8 cellular contexts compared by ENCODE assay signal in the genomic region with DNA sequence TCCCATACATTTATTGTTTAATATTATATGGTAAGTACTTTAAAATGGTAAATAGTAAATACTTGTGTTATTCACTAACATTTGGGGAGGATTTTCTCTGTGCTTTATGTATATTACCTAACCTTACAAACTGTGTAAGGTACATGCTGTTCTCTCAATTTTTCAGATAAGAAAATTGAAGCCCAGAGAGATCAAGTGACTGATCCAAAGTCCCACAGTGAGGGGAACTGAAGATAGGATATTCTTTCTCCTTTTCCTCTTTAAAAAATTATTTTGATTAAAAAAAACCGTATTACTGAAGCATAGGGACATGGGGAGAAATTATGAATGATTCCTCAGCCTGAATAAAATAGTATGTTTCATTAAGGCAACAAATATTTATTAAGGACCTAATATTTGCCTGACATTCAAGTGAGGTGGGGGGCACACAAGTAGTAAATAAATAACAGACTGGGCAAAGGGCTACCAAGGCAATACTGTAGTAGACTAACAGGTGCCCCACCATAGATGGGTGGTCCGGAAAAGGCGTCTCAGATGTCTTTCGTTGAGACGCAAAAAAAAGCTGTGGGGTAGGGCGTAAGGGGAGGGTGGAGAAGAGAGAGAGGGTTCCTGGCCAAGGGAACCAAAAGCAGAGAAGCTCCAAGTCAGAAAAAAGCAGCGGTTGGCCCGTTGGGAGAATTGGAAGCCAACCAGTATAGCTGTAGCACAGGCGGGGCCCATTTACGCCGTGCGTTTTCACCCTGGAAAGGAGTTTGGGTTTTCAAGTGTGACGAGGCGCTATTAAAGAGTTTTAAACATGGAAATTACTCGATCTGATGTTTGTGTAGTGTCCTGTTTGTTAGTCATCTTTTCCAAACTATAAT. TPM values are rescaled to one million over a fixed set of nuclear protein-coding genes. Genes with fewer than 3 reads are reported as not detected.
DNase-seq lines count a peak whose midpoint lies in the region; ATAC-seq and TF ChIP-seq lines count a peak whose summit lies in the region.

No MANE protein-coding gene starts in this region.

- H3K36me3 ChIP-seq in SJCRH30 (peaks cover 2% of the 10 kb centered on the region; the same call in 1 of the 2 replicates), adrenal gland (replicated peaks in 1 of 2) (no peaks in the 10 kb centered on the region), prostate gland (no peaks in the 10 kb centered on the region)

- no peaks in the 10 kb centered on the region for H3K27me3 ChIP-seq in SJCRH30
- no peaks in the 10 kb centered on the region for H3K27me3 ChIP-seq in adrenal gland
- H3K27me3 ChIP-seq in prostate gland (replicated peaks; ENCODE audit: insufficient read depth), result no peaks in the 10 kb centered on the region

- no peaks in the 10 kb centered on the region for H3K9me3 ChIP-seq in SJCRH30 (replicated peaks)
- no peaks in the 10 kb centered on the region for H3K9me3 ChIP-seq in adrenal gland (replicated peaks in 1 of 3)
- H3K9me3 ChIP-seq in prostate gland, result no peaks in the 10 kb centered on the region

- TF ChIP-seq CTCF in adrenal gland (IDR thresholded peaks at IDR 0.05), result no peak
- TF ChIP-seq CTCF in prostate gland (IDR thresholded peaks at IDR 0.05), result no peak

- intact Hi-C loops in adrenal gland (cut with DNase I) (loop anchor here in 1 of 2 donors (10.0 kb wide), 1 partner anchor 155 kb away; the partner anchor contains the start of genes ADPRS and TEKT2), left ventricle myocardium superior (cut with micrococcal nuclease) (no loop called here), prostate gland (cut with DNase I) (loop anchor here (2.0 kb wide), 1 partner anchor 159 kb away; the partner anchor contains the start of gene ADPRS)

- WGBS in adrenal gland, 4 donors, result 1 to 2% (median 1%) methylated on average over 15 of the region's 15 CpGs
- WGBS in prostate gland, result 1% methylated on average over 15 of the region's 15 CpGs

- peak; percentile 64 for ATAC-seq in left ventricle myocardium superior

- peaks cover 9% of the 10 kb centered on the region for H3K4me1 ChIP-seq in SJCRH30
- peaks cover 12 to 30% of the 10 kb centered on the region in 2 donors for H3K4me1 ChIP-seq in adrenal gland (replicated peaks in 1 of 2)
- H3K4me1 ChIP-seq in prostate gland (replicated peaks), result no peaks in the 10 kb centered on the region

- H3K4me3 ChIP-seq in SJCRH30, result peak overlapping the region; percentile 93
- peak overlapping the region; percentile 79 to 98 (median 80) for H3K4me3 ChIP-seq in adrenal gland
- peak overlapping the region; percentile 79 for H3K4me3 ChIP-seq in prostate gland

- TF ChIP-seq POLR2A in adrenal gland (IDR thresholded peaks at IDR 0.05), result no peak
- no peak for TF ChIP-seq POLR2A in prostate gland (IDR thresholded peaks at IDR 0.05)

- DNase-seq in DMS114 treated with DMSO at 0.1 percent for 48 hours (lab: John Stamatoyannopoulos, UW; ENCODE audit: unreplicated experiment) (peak; percentile 76), HT1080 (ENCODE audit: low read depth) (peak; percentile 58), SJCRH30 (peak; percentile 77 to 88), adrenal gland (peak; percentile 48 to 85 (median 71)), left ventricle myocardium superior (peak; percentile 64), prostate gland (ENCODE audit: low spot score) (peak; percentile 32), foreskin melanocyte (no peak), NCI-H1048 (lab: John Stamatoyannopoulos, UW) (no peak)

- H3K27ac ChIP-seq in SJCRH30 (peak overlapping the region; percentile 77), adrenal gland (peak overlapping the region; percentile 93 to 100 (median 99)), prostate gland (peak overlapping the region; percentile 97)

RNA-seq across cellular contexts. Expression of gene AGO3, which starts 0.9 kb away (rescaled TPM):
- 13.9 and 23.0 TPM in 2 replicates for total RNA-seq in HT1080 (2014; rRNA removed; shearing (Covaris generic))
- polyA plus RNA-seq in HT1080 (2015; cell fraction: cytosol; rRNA removed), result 14.0 and 22.9 TPM in 2 replicates
- 18.8 and 21.9 TPM in 2 replicates for polyA plus RNA-seq in HT1080 (2015; cell fraction: nucleus; rRNA removed)
- total RNA-seq in SJCRH30 (2014; rRNA removed; shearing (Covaris generic)), result 30.4 and 36.4 TPM in 2 replicates
- 10 to 100 TPM in 7 of 8 donors, 1 to 10 TPM in 1; 8.3 to 32.2 (median 23.4) TPM for total RNA-seq in adrenal gland
- polyA plus RNA-seq in adrenal gland, result 10 to 100 TPM in 1 of 3 donors, 1 to 10 TPM in 2; 3.7 to 16.7 (median 6.0) TPM
- total RNA-seq in left ventricle myocardium superior, result 14.2 TPM
- total RNA-seq in prostate gland, result 10 to 100 TPM; 19.4 to 32.7 TPM

RNA-seq across cellular contexts. Expression of gene AGO1, which starts 47.0 kb away (rescaled TPM):
- 22.6 and 23.0 TPM in 2 replicates for total RNA-seq in HT1080 (2014; rRNA removed; shearing (Covaris generic))
- polyA plus RNA-seq in HT1080 (2015; cell fraction: cytosol; rRNA removed), result 13.2 and 15.3 TPM in 2 replicates
- polyA plus RNA-seq in HT1080 (2015; cell fraction: nucleus; rRNA removed), result 23.8 and 27.0 TPM in 2 replicates
- total RNA-seq in SJCRH30 (2014; rRNA removed; shearing (Covaris generic)), result 33.3 and 35.1 TPM in 2 replicates
- total RNA-seq in adrenal gland (10 to 100 TPM; 31.7 to 51.1 (median 34.3) TPM), left ventricle myocardium superior (20.3 TPM), prostate gland (10 to 100 TPM; 31.8 to 52.0 TPM)
- 10 to 100 TPM in 1 of 3 donors, 1 to 10 TPM in 2; 4.5 to 20.8 (median 7.5) TPM for polyA plus RNA-seq in adrenal gland

Comparison
In these comparisons a context has a peak if more than half of its experiments do, and no peak if none do; other contexts are left out.
1. DNase-seq: peak in DMS114 treated with DMSO at 0.1 percent for 48 hours (single experiment), HT1080 (single experiment), SJCRH30 (2 of 2), adrenal gland (7 of 7), left ventricle myocardium superior (single experiment) and prostate gland (single experiment); none in foreskin melanocyte (single experiment) and NCI-H1048 (single experiment).
2. Peak in every context shown above with its lines, with median percentiles within 50 percentile points of each other: H3K27ac ChIP-seq and H3K4me3 ChIP-seq.